Comparison of ENCODE assay signal across 8 cellular contexts in the genomic region with DNA sequence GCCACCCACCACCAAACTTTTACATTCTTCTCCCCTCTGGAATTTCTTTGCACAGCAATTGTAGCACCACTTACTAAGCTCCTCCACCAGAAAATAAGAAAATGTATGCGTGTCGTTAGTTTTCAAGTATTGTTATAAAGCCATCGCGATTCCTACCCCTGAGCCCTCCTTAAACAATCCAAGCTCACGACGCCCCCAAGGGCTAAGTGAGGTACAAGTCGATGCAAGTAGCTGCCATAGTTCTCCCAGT. TPM values are rescaled to one million over a fixed set of nuclear protein-coding genes. Genes with fewer than 3 reads are reported as not detected.
DNase-seq lines count a peak whose midpoint lies in the region; ATAC-seq and TF ChIP-seq lines count a peak whose summit lies in the region.

No MANE protein-coding gene starts in this region.

- POLR2A ChIA-PET in CD4-positive, alpha-beta T cell (lab: Charles Lee) = interaction anchor here (1.0 to 5.5 kb wide), 9 partner anchors 8 to 354 kb away, joined by 3 to 178 read pairs (median 5); a partner anchor contains a TSS

- peak overlapping the region; percentile 35 for H3K27ac ChIP-seq in CD4-positive, alpha-beta T cell (ENCODE audit: low read depth, low read length)

- H3K27ac Mint-ChIP-seq in CD4-positive, alpha-beta T cell = peak overlapping the region; percentile 91
- H3K27ac Mint-ChIP-seq in activated T-helper 2 cell treated with anti-CD3 and anti-CD28 coated beads, Interferon-gamma antibody, Interleukin-2, Interleukin-4, amounts not matched to agents 10 μg/mL and 5 μg/mL and 100 μg/mL, durations not matched to agents 14 hours and 24 hours and 36 hours = peak overlapping the region; percentile 86
- H3K27ac Mint-ChIP-seq in stimulated activated naive B cell treated with anti-CD40 and anti-IgM and Interleukin-4, amounts not matched to agents 10 μg/mL and 1 μg/mL and 100 μg/mL, for 72 hours = peak overlapping the region; percentile 92

- no peak for TF ChIP-seq CTCF in CD4-positive, alpha-beta T cell (IDR thresholded peaks at IDR 0.05)

- ATAC-seq in CD4-positive, alpha-beta T cell (ENCODE audit: poor library complexity) = no peak
- ATAC-seq in stimulated activated naive B cell treated with anti-CD40 and anti-IgM and Interleukin-4, amounts not matched to agents 10 μg/mL and 1 μg/mL and 100 μg/mL, for 72 hours (replicated peaks) = peak in 1 of 2 donors; percentile 0
- no peak for ATAC-seq in HG03460 (IDR thresholded peaks at IDR 0.05; ENCODE audit: unreplicated experiment)
- ATAC-seq in HG03045 (IDR thresholded peaks at IDR 0.05; ENCODE audit: unreplicated experiment) = no peak
- ATAC-seq in GM18517 (IDR thresholded peaks at IDR 0.05; ENCODE audit: unreplicated experiment) = no peak

- no peaks in the 10 kb centered on the region for H3K27me3 ChIP-seq in CD4-positive, alpha-beta T cell (ENCODE audit: control insufficient read depth, insufficient read depth, low read length)

- peak overlapping the region; percentile 77 for H3K4me3 ChIP-seq in iPS-11a (ENCODE audit: low read depth, low read length)

- peaks cover 46% of the 10 kb centered on the region for H3K36me3 Mint-ChIP-seq in CD4-positive, alpha-beta T cell (ENCODE audit: low read depth)
- H3K36me3 Mint-ChIP-seq in activated T-helper 2 cell treated with anti-CD3 and anti-CD28 coated beads, Interferon-gamma antibody, Interleukin-2, Interleukin-4, amounts not matched to agents 10 μg/mL and 5 μg/mL and 100 μg/mL, durations not matched to agents 14 hours and 24 hours and 36 hours (ENCODE audit: low read depth) = peaks cover 30% of the 10 kb centered on the region
- peaks cover 9 to 21% of the 10 kb centered on the region in 2 donors for H3K36me3 Mint-ChIP-seq in stimulated activated naive B cell treated with anti-CD40 and anti-IgM and Interleukin-4, amounts not matched to agents 10 μg/mL and 1 μg/mL and 100 μg/mL, for 72 hours

- CTCF ChIA-PET in CD4-positive, alpha-beta T cell (lab: Charles Lee) = interaction anchor here (0.7 to 3.8 kb wide), 3 partner anchors 14 to 68 kb away, joined by 3 to 24 read pairs (median 7); a partner anchor contains a TSS

- H3K9me3 ChIP-seq in CD4-positive, alpha-beta T cell (ENCODE audit: control insufficient read depth, low read length) = no peaks in the 10 kb centered on the region

- no peak for DNase-seq in CD4-positive, alpha-beta T cell
- peak; percentile 66 for DNase-seq in HT-29 (ENCODE audit: low spot score)
- no peak for DNase-seq in activated T-helper 2 cell treated with anti-CD3 and anti-CD28 coated beads, Interferon-gamma antibody, Interleukin-2, Interleukin-4, amounts not matched to agents 10 μg/mL and 5 μg/mL and 100 μg/mL, durations not matched to agents 14 hours and 24 hours and 36 hours (ENCODE audit: low spot score)
- DNase-seq in stimulated activated naive B cell treated with anti-CD40 and anti-IgM and Interleukin-4, amounts not matched to agents 10 μg/mL and 1 μg/mL and 100 μg/mL, for 72 hours = no peak

- H3K9me3 Mint-ChIP-seq in CD4-positive, alpha-beta T cell = no peaks in the 10 kb centered on the region
- no peaks in the 10 kb centered on the region for H3K9me3 Mint-ChIP-seq in activated T-helper 2 cell treated with anti-CD3 and anti-CD28 coated beads, Interferon-gamma antibody, Interleukin-2, Interleukin-4, amounts not matched to agents 10 μg/mL and 5 μg/mL and 100 μg/mL, durations not matched to agents 14 hours and 24 hours and 36 hours
- no peaks in the 10 kb centered on the region for H3K9me3 Mint-ChIP-seq in stimulated activated naive B cell treated with anti-CD40 and anti-IgM and Interleukin-4, amounts not matched to agents 10 μg/mL and 1 μg/mL and 100 μg/mL, for 72 hours

- H3K4me3 Mint-ChIP-seq in CD4-positive, alpha-beta T cell = peak overlapping the region; percentile 96
- H3K4me3 Mint-ChIP-seq in activated T-helper 2 cell treated with anti-CD3 and anti-CD28 coated beads, Interferon-gamma antibody, Interleukin-2, Interleukin-4, amounts not matched to agents 10 μg/mL and 5 μg/mL and 100 μg/mL, durations not matched to agents 14 hours and 24 hours and 36 hours (ENCODE audit: low read depth) = peak overlapping the region; percentile 85
- peak overlapping the region; percentile 84 to 85 for H3K4me3 Mint-ChIP-seq in stimulated activated naive B cell treated with anti-CD40 and anti-IgM and Interleukin-4, amounts not matched to agents 10 μg/mL and 1 μg/mL and 100 μg/mL, for 72 hours

- peaks cover 59% of the 10 kb centered on the region for H3K4me1 Mint-ChIP-seq in CD4-positive, alpha-beta T cell (ENCODE audit: low read depth)
- H3K4me1 Mint-ChIP-seq in activated T-helper 2 cell treated with anti-CD3 and anti-CD28 coated beads, Interferon-gamma antibody, Interleukin-2, Interleukin-4, amounts not matched to agents 10 μg/mL and 5 μg/mL and 100 μg/mL, durations not matched to agents 14 hours and 24 hours and 36 hours (ENCODE audit: low read depth) = peaks cover 36% of the 10 kb centered on the region
- H3K4me1 Mint-ChIP-seq in stimulated activated naive B cell treated with anti-CD40 and anti-IgM and Interleukin-4, amounts not matched to agents 10 μg/mL and 1 μg/mL and 100 μg/mL, for 72 hours = peaks cover 23 to 45% of the 10 kb centered on the region in 2 donors

- peaks cover 3% of the 10 kb centered on the region for H3K27me3 Mint-ChIP-seq in CD4-positive, alpha-beta T cell
- peaks cover 22% of the 10 kb centered on the region for H3K27me3 Mint-ChIP-seq in activated T-helper 2 cell treated with anti-CD3 and anti-CD28 coated beads, Interferon-gamma antibody, Interleukin-2, Interleukin-4, amounts not matched to agents 10 μg/mL and 5 μg/mL and 100 μg/mL, durations not matched to agents 14 hours and 24 hours and 36 hours (ENCODE audit: low read depth)
- no peaks in the 10 kb centered on the region for H3K27me3 Mint-ChIP-seq in stimulated activated naive B cell treated with anti-CD40 and anti-IgM and Interleukin-4, amounts not matched to agents 10 μg/mL and 1 μg/mL and 100 μg/mL, for 72 hours

- intact Hi-C loops in CD4-positive, alpha-beta T cell (cut with DNase I, micrococcal nuclease) = loop anchor here in 1 of 2 experiments (1.0 to 2.0 kb wide), 3 partner anchors 13 to 54 kb away; a partner anchor contains a TSS
- intact Hi-C loops in activated T-helper 2 cell treated with anti-CD3 and anti-CD28 coated beads, Interferon-gamma antibody, Interleukin-2, Interleukin-4, amounts not matched to agents 10 μg/mL and 5 μg/mL and 100 μg/mL, durations not matched to agents 14 hours and 24 hours and 36 hours (cut with micrococcal nuclease) = loop anchor here (1.0 to 5.0 kb wide), 2 partner anchors 13 to 164 kb away; a partner anchor contains a TSS

RNA-seq across cellular contexts. Expression of a gene that starts 1.3 kb away (rescaled TPM):
- total RNA-seq in CD4-positive, alpha-beta T cell = 10 to 100 TPM; 27.0 to 27.6 TPM
- total RNA-seq in HT-29 (2014; rRNA removed; shearing (Covaris generic)) = 29.1 and 30.3 TPM in 2 replicates
- total RNA-seq in activated T-helper 2 cell treated with anti-CD3 and anti-CD28 coated beads, Interferon-gamma antibody, Interleukin-2, Interleukin-4, amounts not matched to agents 10 μg/mL and 5 μg/mL and 100 μg/mL, durations not matched to agents 14 hours and 24 hours and 36 hours = 10.4 and 10.6 TPM in 2 replicates

RNA-seq across cellular contexts. Expression of a gene that starts 14.2 kb away (rescaled TPM):
- total RNA-seq in CD4-positive, alpha-beta T cell = 10 to 100 TPM; 45.2 to 45.5 TPM
- 3.7 and 5.8 TPM in 2 replicates for total RNA-seq in HT-29 (2014; rRNA removed; shearing (Covaris generic))
- 2.9 and 3.4 TPM in 2 replicates for total RNA-seq in activated T-helper 2 cell treated with anti-CD3 and anti-CD28 coated beads, Interferon-gamma antibody, Interleukin-2, Interleukin-4, amounts not matched to agents 10 μg/mL and 5 μg/mL and 100 μg/mL, durations not matched to agents 14 hours and 24 hours and 36 hours

RNA-seq across cellular contexts. Expression of a gene that starts 40.8 kb away (rescaled TPM):
- total RNA-seq in CD4-positive, alpha-beta T cell = 1 to 10 TPM; 6.9 to 8.8 TPM
- total RNA-seq in HT-29 (2014; rRNA removed; shearing (Covaris generic)) = 4.6 and 5.2 TPM in 2 replicates
- total RNA-seq in activated T-helper 2 cell treated with anti-CD3 and anti-CD28 coated beads, Interferon-gamma antibody, Interleukin-2, Interleukin-4, amounts not matched to agents 10 μg/mL and 5 μg/mL and 100 μg/mL, durations not matched to agents 14 hours and 24 hours and 36 hours = 25.3 and 29.9 TPM in 2 replicates
